25 cellular contexts compared by ENCODE assay signal in the genomic region with DNA sequence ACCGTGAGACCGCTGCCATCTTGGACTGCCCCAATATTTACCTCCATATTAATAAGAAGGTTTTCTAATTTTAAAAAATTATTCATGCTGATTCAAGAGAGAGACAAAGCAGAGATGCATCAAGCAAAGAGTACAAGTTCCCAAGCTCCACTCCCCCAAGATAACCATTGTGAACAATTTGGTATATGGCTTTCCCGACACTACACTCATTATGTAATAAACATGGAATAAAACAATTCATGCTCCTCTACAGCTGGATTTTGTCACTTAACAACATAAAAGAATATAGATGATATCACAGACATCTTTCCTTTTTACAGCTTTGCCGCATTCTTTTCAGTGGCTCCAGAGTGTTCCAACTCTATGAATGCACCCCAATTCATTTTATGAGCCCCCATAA.
"Had no signal": no experiment of that assay in that cellular context is flagged by ENCODE, and none has a peak within 500 bp of the region (broad histone marks: within the 10 kb centered on the region; RNA-seq: fewer than 3 reads in every experiment).

No MANE protein-coding gene starts in this region.

- H3K4me1 ChIP-seq: pancreas, prostate gland, right lobe of liver, stomach, tibial nerve had no signal

- H3K27ac ChIP-seq: neutrophil, pancreas, prostate gland, right lobe of liver, stomach, thoracic aorta, thyroid gland, tibial nerve, upper lobe of right lung, uterus had no signal

- H3K9me3 ChIP-seq: neutrophil, pancreas, prostate gland, right lobe of liver, sigmoid colon, stomach, thoracic aorta, thyroid gland, tibial nerve, upper lobe of right lung, uterus had no signal

- H3K4me3 ChIP-seq: pancreas, prostate gland, right lobe of liver, sigmoid colon, stomach, thoracic aorta, thyroid gland, tibial nerve, upper lobe of right lung, uterus had no signal

- H3K36me3 ChIP-seq: neutrophil, pancreas, prostate gland, right lobe of liver, sigmoid colon, stomach, thoracic aorta, thyroid gland, tibial nerve, upper lobe of right lung, uterus had no signal

- DNase-seq: naive thymus-derived CD8-positive, alpha-beta T cell; nephron progenitor cell; nucleus accumbens; pancreas; retina; right cardiac atrium; right lobe of liver; sigmoid colon; small intestine; stimulated activated CD4-positive, alpha-beta T cell treated with anti-CD3 and anti-CD28 coated beads, Interleukin-15, amount 100 ng/mL, for 24 hours; stimulated activated CD4-positive, alpha-beta T cell treated with anti-CD3 and anti-CD28 coated beads, Interleukin-2, amount 100 ng/mL, for 24 hours; stimulated activated CD4-positive, alpha-beta T cell treated with anti-CD3 and anti-CD28 coated beads, Interleukin-2, amount 100 ng/mL, for 48 hours; stimulated activated CD4-positive, alpha-beta T cell treated with anti-CD3 and anti-CD28 coated beads, Interleukin-4, amount 100 ng/mL, for 24 hours; stimulated activated naive B cell treated with anti-CD40 and anti-IgM and Interleukin-4, amounts not matched to agents 10 μg/mL and 1 μg/mL and 100 μg/mL, for 72 hours; stimulated activated naive CD4-positive, alpha-beta T cell treated with Interleukin-2 at 50 U/mL for 16 hours; stomach; upper lobe of right lung; uterus had no signal

- FAIRE-seq: pancreas, small intestine had no signal

- ATAC-seq: naive thymus-derived CD8-positive, alpha-beta T cell; natural killer cell treated with Interleukin-12 subunit alpha and Interleukin-12 subunit beta and Interleukin-15 and Interleukin-18, amount 100 ng/mL, for 72 hours; right cardiac atrium; right lobe of liver; stimulated activated effector memory CD8-positive, alpha-beta T cell treated with anti-CD3 and anti-CD28 coated beads, Interleukin-12 subunit alpha, Interleukin-12 subunit beta, amount 100 ng/mL, for 72 hours; stimulated activated naive B cell treated with anti-CD40 and anti-IgM and Interleukin-4, amounts not matched to agents 10 μg/mL and 1 μg/mL and 100 μg/mL, for 72 hours; upper lobe of right lung had no signal

- H3K27me3 ChIP-seq: neutrophil, pancreas, right lobe of liver, sigmoid colon, thyroid gland, tibial nerve, upper lobe of right lung, uterus had no signal
